In the genomic region with DNA sequence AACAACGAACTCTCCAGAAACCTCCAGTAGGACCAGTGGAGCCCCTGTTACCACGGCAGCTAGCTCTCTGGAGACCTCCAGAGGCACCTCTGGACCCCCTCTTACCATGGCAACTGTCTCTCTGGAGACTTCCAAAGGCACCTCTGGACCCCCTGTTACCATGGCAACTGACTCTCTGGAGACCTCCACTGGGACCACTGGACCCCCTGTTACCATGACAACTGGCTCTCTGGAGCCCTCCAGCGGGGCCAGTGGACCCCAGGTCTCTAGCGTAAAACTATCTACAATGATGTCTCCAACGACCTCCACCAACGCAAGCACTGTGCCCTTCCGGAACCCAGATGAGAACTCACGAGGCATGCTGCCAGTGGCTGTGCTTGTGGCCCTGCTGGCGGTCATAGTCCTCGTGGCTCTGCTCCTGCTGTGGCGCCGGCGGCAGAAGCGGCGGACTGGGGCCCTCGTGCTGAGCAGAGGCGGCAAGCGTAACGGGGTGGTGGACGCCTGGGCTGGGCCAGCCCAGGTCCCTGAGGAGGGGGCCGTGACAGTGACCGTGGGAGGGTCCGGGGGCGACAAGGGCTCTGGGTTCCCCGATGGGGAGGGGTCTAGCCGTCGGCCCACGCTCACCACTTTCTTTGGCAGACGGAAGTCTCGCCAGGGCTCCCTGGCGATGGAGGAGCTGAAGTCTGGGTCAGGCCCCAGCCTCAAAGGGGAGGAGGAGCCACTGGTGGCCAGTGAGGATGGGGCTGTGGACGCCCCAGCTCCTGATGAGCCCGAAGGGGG, we compare ENCODE assay signal across 1 cellular context.
TF ChIP-seq lines count a peak whose summit lies in the region.

No MANE protein-coding gene starts in this region.

TF ChIP-seq in neural cell, 6 proteins besides CTCF, POLR2A, EP300 and RAD21:
- TF ChIP-seq EZH2 (IDR thresholded peaks at IDR 0.05; ENCODE audit: borderline replicate concordance, insufficient read depth, low read length, poor library complexity, severe bottlenecking) (no peak), POLR2AphosphoS5 (IDR thresholded peaks at IDR 0.05) (no peak), MXI1 (conservative IDR thresholded peaks at IDR 0.05; ENCODE audit: poor library complexity, severe bottlenecking) (no peak), TAF1 (IDR thresholded peaks at IDR 0.05; ENCODE audit: low read depth) (no peak), SMC3 (conservative IDR thresholded peaks at IDR 0.05; ENCODE audit: poor library complexity) (no peak)
- TF ChIP-seq, protein P1, sequence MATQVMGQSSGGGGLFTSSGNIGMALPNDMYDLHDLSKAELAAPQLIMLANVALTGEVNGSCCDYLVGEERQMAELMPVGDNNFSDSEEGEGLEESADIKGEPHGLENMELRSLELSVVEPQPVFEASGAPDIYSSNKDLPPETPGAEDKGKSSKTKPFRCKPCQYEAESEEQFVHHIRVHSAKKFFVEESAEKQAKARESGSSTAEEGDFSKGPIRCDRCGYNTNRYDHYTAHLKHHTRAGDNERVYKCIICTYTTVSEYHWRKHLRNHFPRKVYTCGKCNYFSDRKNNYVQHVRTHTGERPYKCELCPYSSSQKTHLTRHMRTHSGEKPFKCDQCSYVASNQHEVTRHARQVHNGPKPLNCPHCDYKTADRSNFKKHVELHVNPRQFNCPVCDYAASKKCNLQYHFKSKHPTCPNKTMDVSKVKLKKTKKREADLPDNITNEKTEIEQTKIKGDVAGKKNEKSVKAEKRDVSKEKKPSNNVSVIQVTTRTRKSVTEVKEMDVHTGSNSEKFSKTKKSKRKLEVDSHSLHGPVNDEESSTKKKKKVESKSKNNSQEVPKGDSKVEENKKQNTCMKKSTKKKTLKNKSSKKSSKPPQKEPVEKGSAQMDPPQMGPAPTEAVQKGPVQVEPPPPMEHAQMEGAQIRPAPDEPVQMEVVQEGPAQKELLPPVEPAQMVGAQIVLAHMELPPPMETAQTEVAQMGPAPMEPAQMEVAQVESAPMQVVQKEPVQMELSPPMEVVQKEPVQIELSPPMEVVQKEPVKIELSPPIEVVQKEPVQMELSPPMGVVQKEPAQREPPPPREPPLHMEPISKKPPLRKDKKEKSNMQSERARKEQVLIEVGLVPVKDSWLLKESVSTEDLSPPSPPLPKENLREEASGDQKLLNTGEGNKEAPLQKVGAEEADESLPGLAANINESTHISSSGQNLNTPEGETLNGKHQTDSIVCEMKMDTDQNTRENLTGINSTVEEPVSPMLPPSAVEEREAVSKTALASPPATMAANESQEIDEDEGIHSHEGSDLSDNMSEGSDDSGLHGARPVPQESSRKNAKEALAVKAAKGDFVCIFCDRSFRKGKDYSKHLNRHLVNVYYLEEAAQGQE (IDR thresholded peaks at IDR 0.05; ENCODE audit: borderline replicate concordance) = no peak
